34 cellular contexts compared by ENCODE assay signal in the genomic region with DNA sequence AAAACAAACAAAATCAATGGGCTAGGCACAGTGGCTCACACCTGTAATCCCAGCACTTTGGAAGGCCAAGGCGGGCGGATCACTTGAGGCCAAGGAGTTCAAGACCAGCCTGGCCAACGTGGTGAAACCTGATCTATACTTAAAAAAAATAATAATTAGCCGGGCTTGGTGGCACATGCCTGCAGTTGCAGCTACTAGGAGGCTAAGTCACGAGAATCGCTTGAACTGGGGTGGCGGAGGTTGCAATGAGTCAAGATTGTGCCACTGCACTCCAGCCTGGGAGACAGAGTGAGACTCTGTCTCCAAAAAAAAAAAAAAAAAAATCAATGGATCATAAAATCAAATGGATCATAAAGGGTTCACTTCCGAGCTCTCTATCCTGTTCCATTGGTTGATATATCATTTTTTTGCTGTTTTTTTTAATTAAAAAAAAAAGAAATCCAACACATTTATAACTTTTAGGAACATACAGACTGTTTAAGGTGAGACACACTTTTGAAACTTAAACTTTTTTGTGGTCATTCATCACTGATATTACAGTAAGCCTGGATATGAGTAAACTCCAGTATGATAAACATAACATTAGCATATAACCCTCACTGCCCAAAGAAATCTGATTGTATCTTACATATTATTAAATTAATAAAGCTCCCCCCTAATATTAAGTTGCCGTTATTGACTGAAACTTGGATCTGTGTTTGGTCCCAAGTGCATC.
"Had no signal": no experiment of that assay in that cellular context is flagged by ENCODE, and none has a peak within 500 bp of the region (broad histone marks: within the 10 kb centered on the region; RNA-seq: fewer than 3 reads in every experiment).

No MANE protein-coding gene starts in this region.

- H3K36me3 ChIP-seq: gastrocnemius medialis, neural progenitor cell had no signal

- H3K9me3 ChIP-seq: ascending aorta, gastrocnemius medialis, left ventricle myocardium inferior, right atrium auricular region, vagina had no signal

- H3K27me3 ChIP-seq: ascending aorta, brain microvascular endothelial cell, gastrocnemius medialis, hepatocyte, neural progenitor cell, right atrium auricular region, vagina had no signal

- H3K4me1 Mint-ChIP-seq: activated naive CD4-positive, alpha-beta T cell treated with anti-CD3 and anti-CD28 coated beads, Interleukin-2, amount 10 ng/mL, durations not matched to agents 7 days and 5 days; activated naive CD8-positive, alpha-beta T cell treated with anti-CD3 and anti-CD28 coated beads, Interleukin-2, amount 10 ng/mL, durations not matched to agents 7 days and 5 days; natural killer cell; neural progenitor cell; stimulated activated memory B cell treated with anti-CD40 and anti-IgM and Interleukin-4, amounts not matched to agents 10 μg/mL and 1 μg/mL and 100 μg/mL, for 72 hours; stimulated activated naive CD8-positive, alpha-beta T cell treated with anti-CD3 and anti-CD28 coated beads, Interleukin-15, amount 100 ng/mL, for 72 hours had no signal

- DNase-seq: activated CD4-positive, alpha-beta T cell treated with anti-CD3 and anti-CD28 coated beads for 48 hours; activated CD4-positive, alpha-beta T cell treated with anti-CD3 and anti-CD28 coated beads, Interleukin-2, amount 50 U/mL, for 48 hours; activated CD8-positive, alpha-beta memory T cell treated with anti-CD3 and anti-CD28 coated beads for 24 hours; activated CD8-positive, alpha-beta memory T cell treated with anti-CD3 and anti-CD28 coated beads, Interleukin-2, amount 50 U/mL, for 4 hours; activated gamma-delta T cell; activated naive CD4-positive, alpha-beta T cell treated with anti-CD3 and anti-CD28 coated beads, Interleukin-2, amount 10 ng/mL, durations not matched to agents 7 days and 5 days; activated naive CD8-positive, alpha-beta T cell treated with anti-CD3 and anti-CD28 coated beads, Interleukin-2, amount 10 ng/mL, durations not matched to agents 7 days and 5 days; activated T-cell treated with anti-CD3 and anti-CD28 coated beads, Interleukin-2, amount 50 U/mL, for 24 hours; brain microvascular endothelial cell; central memory CD4-positive, alpha-beta T cell; erythroblast; gastrocnemius medialis; glutamatergic neuron; islet precursor cell; left ventricle myocardium inferior; natural killer cell; occipital lobe; stimulated activated CD4-positive, alpha-beta T cell treated with anti-CD3 and anti-CD28 coated beads, Interleukin-1b, Interleukin-23, amount 100 ng/mL, for 48 hours; stimulated activated CD4-positive, alpha-beta T cell treated with anti-CD3 and anti-CD28 coated beads, Interleukin-4, amount 100 ng/mL, for 4 hours; stimulated activated CD8-positive, alpha-beta memory T cell treated with anti-CD3 and anti-CD28 coated beads, Interleukin-4, amount 100 ng/mL, for 48 hours; stimulated activated naive CD8-positive, alpha-beta T cell treated with anti-CD3 and anti-CD28 coated beads, Interleukin-15, amount 100 ng/mL, for 72 hours; substantia nigra; T-helper 9 cell had no signal

- H3K4me3 Mint-ChIP-seq: activated naive CD4-positive, alpha-beta T cell treated with anti-CD3 and anti-CD28 coated beads, Interleukin-2, amount 10 ng/mL, durations not matched to agents 7 days and 5 days; activated naive CD8-positive, alpha-beta T cell treated with anti-CD3 and anti-CD28 coated beads, Interleukin-2, amount 10 ng/mL, durations not matched to agents 7 days and 5 days; activated T-cell treated with anti-CD3 and anti-CD28 coated beads, Interleukin-2, amount 50 U/mL, for 24 hours; dendritic cell treated with granulocyte-macrophage colony-stimulating factor and Interleukin-4, amounts not matched to agents 40 ng/mL and 50 ng/mL, for 4 days; natural killer cell; neural progenitor cell; stimulated activated memory B cell treated with anti-CD40 and anti-IgM and Interleukin-4, amounts not matched to agents 10 μg/mL and 1 μg/mL and 100 μg/mL, for 72 hours; stimulated activated naive CD8-positive, alpha-beta T cell treated with anti-CD3 and anti-CD28 coated beads, Interleukin-15, amount 100 ng/mL, for 72 hours; type B pancreatic cell had no signal

- H3K4me2 ChIP-seq: hepatocyte, neural progenitor cell, smooth muscle cell had no signal

- H3K27ac ChIP-seq: ascending aorta, gastrocnemius medialis, hepatocyte, left ventricle myocardium inferior, neural progenitor cell, right atrium auricular region, vagina, VCaP had no signal

- H3K36me3 Mint-ChIP-seq: activated naive CD4-positive, alpha-beta T cell treated with anti-CD3 and anti-CD28 coated beads, Interleukin-2, amount 10 ng/mL, durations not matched to agents 7 days and 5 days; activated naive CD8-positive, alpha-beta T cell treated with anti-CD3 and anti-CD28 coated beads, Interleukin-2, amount 10 ng/mL, durations not matched to agents 7 days and 5 days; natural killer cell; stimulated activated memory B cell treated with anti-CD40 and anti-IgM and Interleukin-4, amounts not matched to agents 10 μg/mL and 1 μg/mL and 100 μg/mL, for 72 hours had no signal

- H3K4me3 ChIP-seq: ascending aorta, gastrocnemius medialis, hepatocyte, left ventricle myocardium inferior, lung, neural progenitor cell, right atrium auricular region, smooth muscle cell, vagina had no signal

- H3K27ac Mint-ChIP-seq: activated naive CD4-positive, alpha-beta T cell treated with anti-CD3 and anti-CD28 coated beads, Interleukin-2, amount 10 ng/mL, durations not matched to agents 7 days and 5 days; activated naive CD8-positive, alpha-beta T cell treated with anti-CD3 and anti-CD28 coated beads, Interleukin-2, amount 10 ng/mL, durations not matched to agents 7 days and 5 days; activated T-cell treated with anti-CD3 and anti-CD28 coated beads, Interleukin-2, amount 50 U/mL, for 24 hours; dendritic cell treated with granulocyte-macrophage colony-stimulating factor and Interleukin-4, amounts not matched to agents 40 ng/mL and 50 ng/mL, for 4 days; natural killer cell; neural progenitor cell; stimulated activated memory B cell treated with anti-CD40 and anti-IgM and Interleukin-4, amounts not matched to agents 10 μg/mL and 1 μg/mL and 100 μg/mL, for 72 hours; stimulated activated naive CD8-positive, alpha-beta T cell treated with anti-CD3 and anti-CD28 coated beads, Interleukin-15, amount 100 ng/mL, for 72 hours; type B pancreatic cell had no signal

- H3K9ac ChIP-seq: neural progenitor cell had no signal

- ATAC-seq: gastrocnemius medialis; natural killer cell; stimulated activated memory B cell treated with anti-CD40 and anti-IgM and Interleukin-4, amounts not matched to agents 10 μg/mL and 1 μg/mL and 100 μg/mL, for 72 hours; stimulated activated naive CD8-positive, alpha-beta T cell treated with anti-CD3 and anti-CD28 coated beads, Interleukin-15, amount 100 ng/mL, for 72 hours had no signal

- H3K4me1 ChIP-seq: ascending aorta, neural progenitor cell, right atrium auricular region, vagina had no signal

- H2AFZ ChIP-seq: hepatocyte, neural progenitor cell had no signal

- H3K79me2 ChIP-seq: hepatocyte had no signal

- H3K9me3 Mint-ChIP-seq: activated naive CD4-positive, alpha-beta T cell treated with anti-CD3 and anti-CD28 coated beads, Interleukin-2, amount 10 ng/mL, durations not matched to agents 7 days and 5 days; activated naive CD8-positive, alpha-beta T cell treated with anti-CD3 and anti-CD28 coated beads, Interleukin-2, amount 10 ng/mL, durations not matched to agents 7 days and 5 days; activated T-cell treated with anti-CD3 and anti-CD28 coated beads, Interleukin-2, amount 50 U/mL, for 24 hours; dendritic cell treated with granulocyte-macrophage colony-stimulating factor and Interleukin-4, amounts not matched to agents 40 ng/mL and 50 ng/mL, for 4 days; natural killer cell; neural progenitor cell; stimulated activated memory B cell treated with anti-CD40 and anti-IgM and Interleukin-4, amounts not matched to agents 10 μg/mL and 1 μg/mL and 100 μg/mL, for 72 hours; stimulated activated naive CD8-positive, alpha-beta T cell treated with anti-CD3 and anti-CD28 coated beads, Interleukin-15, amount 100 ng/mL, for 72 hours; type B pancreatic cell had no signal

- H3K27me3 Mint-ChIP-seq: activated naive CD4-positive, alpha-beta T cell treated with anti-CD3 and anti-CD28 coated beads, Interleukin-2, amount 10 ng/mL, durations not matched to agents 7 days and 5 days; activated naive CD8-positive, alpha-beta T cell treated with anti-CD3 and anti-CD28 coated beads, Interleukin-2, amount 10 ng/mL, durations not matched to agents 7 days and 5 days; activated T-cell treated with anti-CD3 and anti-CD28 coated beads, Interleukin-2, amount 50 U/mL, for 24 hours; dendritic cell treated with granulocyte-macrophage colony-stimulating factor and Interleukin-4, amounts not matched to agents 40 ng/mL and 50 ng/mL, for 4 days; stimulated activated memory B cell treated with anti-CD40 and anti-IgM and Interleukin-4, amounts not matched to agents 10 μg/mL and 1 μg/mL and 100 μg/mL, for 72 hours; stimulated activated naive CD8-positive, alpha-beta T cell treated with anti-CD3 and anti-CD28 coated beads, Interleukin-15, amount 100 ng/mL, for 72 hours; type B pancreatic cell had no signal
